ENCODE assay signal across 8 cellular contexts in genomic region chr2:197498937-197499593, GRCh38. TPM values are rescaled to one million over a fixed set of nuclear protein-coding genes. Genes with fewer than 3 reads are reported as not detected.
DNase-seq lines count a peak whose midpoint lies in the region; ATAC-seq and TF ChIP-seq lines count a peak whose summit lies in the region.

No MANE protein-coding gene starts in this region.

- H3K9me3 ChIP-seq in DND-41 (ENCODE audit: insufficient read depth, low read length, severe bottlenecking): no peaks in the 10 kb centered on the region
- H3K9me3 ChIP-seq in WERI-Rb-1 (ENCODE audit: severe bottlenecking): no peaks in the 10 kb centered on the region
- no peaks in the 10 kb centered on the region for H3K9me3 ChIP-seq in spleen

- H3K9ac ChIP-seq in DND-41 (ENCODE audit: low read depth, low read length): peak overlapping the region; percentile 74

- peak overlapping the region; percentile 53 to 73 for H3K4me3 ChIP-seq in DND-41 (ENCODE audit: low read depth in 1 of 2, low read length in 2 of 2)
- H3K4me3 ChIP-seq in WERI-Rb-1 (ENCODE audit: low read depth, low read length): peak overlapping the region; percentile 70
- H3K4me3 ChIP-seq in spleen: peak overlapping the region; percentile 77 to 98 (median 86)

- TF ChIP-seq POLR2A in spleen (IDR thresholded peaks at IDR 0.05): no peak

- peaks cover 44% of the 10 kb centered on the region for H4K20me1 ChIP-seq in DND-41 (ENCODE audit: insufficient read depth, low read length)

- H3K4me2 ChIP-seq in DND-41 (ENCODE audit: insufficient read depth, low read length): peak overlapping the region; percentile 80

- H3K27ac ChIP-seq in DND-41 (ENCODE audit: low read length): peak overlapping the region; percentile 75
- H3K27ac ChIP-seq in WERI-Rb-1: peak overlapping the region; percentile 95
- H3K27ac ChIP-seq in caudate nucleus (ENCODE audit: low read depth, low read length): peak overlapping the region; percentile 100
- H3K27ac ChIP-seq in spleen: peak overlapping the region; percentile 82 to 100 (median 96)

- H3K79me2 ChIP-seq in DND-41 (ENCODE audit: insufficient read depth, low read length): peaks cover 96% of the 10 kb centered on the region

- H3K36me3 ChIP-seq in DND-41 (ENCODE audit: insufficient read depth, low read length) (peaks cover 79% of the 10 kb centered on the region), WERI-Rb-1 (peaks cover 89% of the 10 kb centered on the region), spleen (peaks cover 0 to 59% (median 28%) of the 10 kb centered on the region in 6 donors)

- TF ChIP-seq CTCF in DND-41 (IDR thresholded peaks at IDR 0.05; ENCODE audit: borderline replicate concordance, extremely low read depth, low read length, poor library complexity, severe bottlenecking) (no peak), WERI-Rb-1 (IDR thresholded peaks at IDR 0.05; ENCODE audit: low read depth, low read length) (no peak), spleen (IDR thresholded peaks at IDR 0.05 in 8 of 11, conservative IDR thresholded peaks at IDR 0.05 in 3 of 11) (no peak)

- 0 to 1% (median 0%) methylated on average over 28 to 46 of the region's 46 CpGs for WGBS in spleen, 5 donors

- intact Hi-C loops in spleen (cut with DNase I; ENCODE audit: low total_unique reads): no loop called here

- ATAC-seq in DND-41 (ENCODE audit: insufficient read depth, low read depth) (peak; percentile 14), GM21619 (IDR thresholded peaks at IDR 0.05; ENCODE audit: unreplicated experiment) (peak; percentile 22)

- DNase-seq in DND-41: peak; percentile 47
- DNase-seq in Kasumi-1 (lab: John Stamatoyannopoulos, UW): peak; percentile 37 to 39
- DNase-seq in WERI-Rb-1: peak; percentile 47
- DNase-seq in caudate nucleus (lab: John Stamatoyannopoulos, UW): peak in 45 of 61 donors; percentile 13 to 81 (median 49)
- peak; percentile 71 for DNase-seq in iris pigment epithelial cell (ENCODE audit: low read depth)
- DNase-seq in spleen: peak; percentile 93
- DNase-seq in HPDE6-E6E7 (ENCODE audit: extremely low spot score): no peak

- H3K4me1 ChIP-seq in DND-41 (ENCODE audit: insufficient read depth, low read length) (peaks cover 61% of the 10 kb centered on the region), spleen (peaks cover 39 to 80% (median 56%) of the 10 kb centered on the region in 6 donors)

- H2AFZ ChIP-seq in DND-41 (ENCODE audit: low read depth, low read length): peak overlapping the region; percentile 68

- H3K27me3 ChIP-seq in DND-41 (ENCODE audit: insufficient read depth, low read length, poor library complexity) (no peaks in the 10 kb centered on the region), WERI-Rb-1 (ENCODE audit: insufficient read depth, low read depth, severe bottlenecking) (no peaks in the 10 kb centered on the region), spleen (replicated peaks in 1 of 7) (no peaks in the 10 kb centered on the region)

RNA-seq across cellular contexts. Expression of gene HSPD1, which starts 0.6 kb away (rescaled TPM):
- total RNA-seq in spleen: 100 to 1,000 TPM in 4 of 7 donors, 10 to 100 TPM in 3; 75.2 to 202 (median 100) TPM
- 100 to 1,000 TPM in 2 of 3 donors, 10 to 100 TPM in 1; 93.3 to 159 (median 143) TPM for polyA plus RNA-seq in spleen

RNA-seq across cellular contexts. Expression of gene HSPE1, which starts 1.1 kb away (rescaled TPM):
- 10 to 100 TPM; 38.1 to 89.4 (median 46.4) TPM for total RNA-seq in spleen
- polyA plus RNA-seq in spleen: 100 to 1,000 TPM in 2 of 3 donors, 10 to 100 TPM in 1; 97.8 to 138 (median 133) TPM

RNA-seq across cellular contexts. Expression of gene MOB4, which starts 16.8 kb away (rescaled TPM):
- 10 to 100 TPM; 15.5 to 38.3 (median 23.7) TPM for total RNA-seq in spleen
- 10 to 100 TPM; 17.3 to 27.1 (median 23.8) TPM for polyA plus RNA-seq in spleen

RNA-seq across cellular contexts. Expression of gene COQ10B, which starts 45.7 kb away (rescaled TPM):
- total RNA-seq in spleen: 10 to 100 TPM; 24.5 to 34.7 (median 30.1) TPM
- 10 to 100 TPM in 2 of 3 donors, 1 to 10 TPM in 1; 9.3 to 14.7 (median 11.5) TPM for polyA plus RNA-seq in spleen
